In the genomic region with DNA sequence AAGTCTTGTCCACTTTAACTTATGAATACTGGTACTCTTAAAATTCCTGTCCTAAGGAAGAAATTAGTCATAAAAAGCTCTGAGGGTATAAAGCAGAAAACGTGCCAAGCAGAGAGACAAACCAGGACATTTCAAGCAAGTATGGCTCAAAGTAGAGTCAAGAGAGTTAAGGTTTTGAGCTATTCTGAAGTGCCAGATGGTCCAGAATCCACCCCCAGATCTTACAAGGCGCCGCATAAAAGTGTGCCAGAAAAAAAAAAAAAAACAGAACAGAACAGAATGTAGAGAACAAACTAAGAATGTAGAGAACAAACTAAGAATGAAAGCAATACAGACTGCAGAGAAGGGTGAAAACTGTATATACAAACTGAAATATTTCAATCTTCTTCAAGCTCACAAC, we compare ENCODE assay signal across 8 cellular contexts. TPM values are rescaled to one million over a fixed set of nuclear protein-coding genes. Genes with fewer than 3 reads are reported as not detected.
DNase-seq lines count a peak whose midpoint lies in the region; ATAC-seq and TF ChIP-seq lines count a peak whose summit lies in the region.

No MANE protein-coding gene starts in this region.

- no peaks in the 10 kb centered on the region for H3K27me3 ChIP-seq in right cardiac atrium (ENCODE audit: control insufficient read depth, insufficient read depth)

- intact Hi-C loops in Right ventricle myocardium superior (cut with DNase I) (no loop called here), cardiac septum (cut with DNase I) (no loop called here), right cardiac atrium (cut with DNase I) (no loop called here)

- DNase-seq in Right ventricle myocardium superior, result no peak
- DNase-seq in cardiac septum (ENCODE audit: low spot score), result no peak
- peak in 1 of 3 donors; percentile 32 for DNase-seq in right cardiac atrium
- no peak for DNase-seq in hepatic stellate cell (ENCODE audit: low spot score)
- DNase-seq in T-helper 9 cell, result no peak
- no peak for DNase-seq in cortex of kidney (lab: John Stamatoyannopoulos, UW)

- H3K4me1 ChIP-seq in right cardiac atrium (ENCODE audit: control insufficient read depth, insufficient read depth, low read length), result peaks cover 2% of the 10 kb centered on the region

- 15% methylated on average over 3 of the region's 3 CpGs for WGBS in right cardiac atrium

- no peaks in the 10 kb centered on the region for H3K9me3 ChIP-seq in right cardiac atrium (ENCODE audit: control insufficient read depth, low read length)

- peak overlapping the region; percentile 15 for H3K4me3 ChIP-seq in right cardiac atrium (ENCODE audit: low read length)

- H3K27ac ChIP-seq in right cardiac atrium (ENCODE audit: low read length), result no peak overlapping the region

- ATAC-seq in Right ventricle myocardium superior (ENCODE audit: poor library complexity) (peak; percentile 79), SK-N-SH treated with all-trans-retinoic acid at 6 μM for 48 hours (peak; percentile 99), right cardiac atrium (peak; percentile 83 to 89), GM19397 (IDR thresholded peaks at IDR 0.05; ENCODE audit: unreplicated experiment) (no peak)

TF ChIP-seq in SK-N-SH treated with all-trans-retinoic acid at 6 μM for 48 hours, 23 proteins besides CTCF, POLR2A, EP300 and RAD21:
- TF ChIP-seq, protein P1, sequence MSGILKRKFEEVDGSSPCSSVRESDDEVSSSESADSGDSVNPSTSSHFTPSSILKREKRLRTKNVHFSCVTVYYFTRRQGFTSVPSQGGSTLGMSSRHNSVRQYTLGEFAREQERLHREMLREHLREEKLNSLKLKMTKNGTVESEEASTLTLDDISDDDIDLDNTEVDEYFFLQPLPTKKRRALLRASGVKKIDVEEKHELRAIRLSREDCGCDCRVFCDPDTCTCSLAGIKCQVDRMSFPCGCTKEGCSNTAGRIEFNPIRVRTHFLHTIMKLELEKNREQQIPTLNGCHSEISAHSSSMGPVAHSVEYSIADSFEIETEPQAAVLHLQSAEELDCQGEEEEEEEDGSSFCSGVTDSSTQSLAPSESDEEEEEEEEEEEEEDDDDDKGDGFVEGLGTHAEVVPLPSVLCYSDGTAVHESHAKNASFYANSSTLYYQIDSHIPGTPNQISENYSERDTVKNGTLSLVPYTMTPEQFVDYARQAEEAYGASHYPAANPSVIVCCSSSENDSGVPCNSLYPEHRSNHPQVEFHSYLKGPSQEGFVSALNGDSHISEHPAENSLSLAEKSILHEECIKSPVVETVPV (CRISPR knock-in tag; IDR thresholded peaks at IDR 0.05), result no peak
- TF ChIP-seq TCF4 (CRISPR knock-in tag; IDR thresholded peaks at IDR 0.05; ENCODE audit: borderline replicate concordance) (no peak), OSR1 (CRISPR knock-in tag; IDR thresholded peaks at IDR 0.05) (no peak), ZNF565 (CRISPR knock-in tag; conservative IDR thresholded peaks at IDR 0.05; ENCODE audit: low read depth) (no peak), ISL1 (CRISPR knock-in tag; IDR thresholded peaks at IDR 0.05) (peak; percentile 53), ARNTL (CRISPR knock-in tag; IDR thresholded peaks at IDR 0.05; ENCODE audit: borderline replicate concordance, low read depth) (no peak)

RNA-seq across cellular contexts. Expression of a gene that starts 12.5 kb away (rescaled TPM):
- total RNA-seq in Right ventricle myocardium superior (72.5 TPM), cardiac septum (46.6 TPM), right cardiac atrium (10 to 100 TPM; 72.4 to 87.5 (median 74.5) TPM)
- 26.0 TPM for polyA plus RNA-seq in right cardiac atrium
